In genomic region chr11:112279901-112280267, GRCh38 we compare ENCODE assay signal across 8 cellular contexts. TPM values are rescaled to one million over a fixed set of nuclear protein-coding genes. Genes with fewer than 3 reads are reported as not detected.
DNase-seq lines count a peak whose midpoint lies in the region; ATAC-seq and TF ChIP-seq lines count a peak whose summit lies in the region.

No MANE protein-coding gene starts in this region.

- CTCF ChIA-PET in A673 (lab: Charles Lee), result interaction anchor here (0.6 to 2.1 kb wide), 13 partner anchors 54 to 720 kb away, joined by 3 to 32 read pairs (median 6); partner anchors contain the start of genes PTS and TIMM8B

- H3K27me3 ChIP-seq in A673 (replicated peaks; ENCODE audit: insufficient read depth, low read depth, low read length, poor library complexity), result no peaks in the 10 kb centered on the region

- POLR2A ChIA-PET in A673 (lab: Charles Lee; ENCODE audit: low non-redundant PET), result interaction anchor here (0.7 kb wide), 1 partner anchor 290 kb away, joined by 15 read pairs; no protein-coding TSS in a partner anchor

- peak overlapping the region; percentile 49 for H3K4me3 ChIP-seq in A673 (ENCODE audit: low read depth, low read length, poor library complexity, severe bottlenecking)

- peaks cover 18% of the 10 kb centered on the region for H3K4me1 ChIP-seq in A673 (ENCODE audit: insufficient read depth, low read length, poor library complexity, severe bottlenecking)

- no peak for TF ChIP-seq POLR2A in erythroblast (IDR thresholded peaks at IDR 0.05; ENCODE audit: low read length)

- no peaks in the 10 kb centered on the region for H3K9me3 ChIP-seq in A673 (ENCODE audit: low read depth, low read length, poor library complexity, severe bottlenecking)

- intact Hi-C loops in A673 (cut with micrococcal nuclease; ENCODE audit: unreplicated experiment), result loop anchor here (1.0 to 10.0 kb wide), 5 partner anchors 61 to 675 kb away; partner anchors contain the start of genes ALG9, CFAP68, DIXDC1 and FDXACB1

- no peaks in the 10 kb centered on the region for H3K36me3 ChIP-seq in A673 (ENCODE audit: insufficient read depth, low read length, poor library complexity, severe bottlenecking)

- BruUV-seq in A673 (replicated peaks; lab: Mats Ljungman, UMichigan), result no TSS peak

- no peak overlapping the region for H3K27ac ChIP-seq in A673 (ENCODE audit: low read depth, low read length, poor library complexity, severe bottlenecking)

- DNase-seq in A673 (ENCODE audit: low spot score), result peak; percentile 84
- DNase-seq in NCI-H774 (lab: John Stamatoyannopoulos, UW), result peak; percentile 28
- DNase-seq in activated CD8-positive, alpha-beta memory T cell treated with anti-CD3 and anti-CD28 coated beads, Interleukin-2, amount 50 U/mL, for 4 hours, result peak; percentile 80
- DNase-seq in erythroblast (lab: John Stamatoyannopoulos, UW), result peak; percentile 77 to 86
- peak; percentile 71 for DNase-seq in myocyte (ENCODE audit: low read depth)
- peak; percentile 54 to 55 for DNase-seq in stimulated activated CD8-positive, alpha-beta memory T cell treated with anti-CD3 and anti-CD28 coated beads, Interleukin-7, amount 100 ng/mL, for 48 hours (ENCODE audit: extremely low read depth in 1 of 2, low read depth in 1 of 2)

- peak; percentile 73 for TF ChIP-seq CTCF in A673 (conservative IDR thresholded peaks at IDR 0.05; ENCODE audit: low read depth, low read length)

- ATAC-seq in GM18502 (IDR thresholded peaks at IDR 0.05; ENCODE audit: poor library complexity, unreplicated experiment), result peak; percentile 51
- ATAC-seq in HG03135 (IDR thresholded peaks at IDR 0.05; ENCODE audit: unreplicated experiment), result peak; percentile 57

RNA-seq across cellular contexts. Expression of gene PLET1, which starts 19.2 kb away (rescaled TPM):
- total RNA-seq in A673 (2021), result not detected in 2 replicates
- not detected in 2 replicates for total RNA-seq in myocyte
- not detected for polyA plus RNA-seq in myocyte (2012)

RNA-seq across cellular contexts. Expression of gene PTS, which starts 53.7 kb away (rescaled TPM):
- 83.8 and 96.8 TPM in 2 replicates for total RNA-seq in A673 (2021)
- total RNA-seq in myocyte, result 27.9 and 32.8 TPM in 2 replicates
- 45.8 TPM for polyA plus RNA-seq in myocyte (2012)

Comparison
In these comparisons a context has a peak if more than half of its experiments do, and no peak if none do; other contexts are left out.
1. DNase-seq: peak in every context shown above with its lines; median percentile 84 in A673; 82 in erythroblast; 80 in activated CD8-positive, alpha-beta memory T cell treated with anti-CD3 and anti-CD28 coated beads, Interleukin-2, amount 50 U/mL, for 4 hours; 71 in myocyte; 54 in stimulated activated CD8-positive, alpha-beta memory T cell treated with anti-CD3 and anti-CD28 coated beads, Interleukin-7, amount 100 ng/mL, for 48 hours; 28 in NCI-H774.